ENCODE assay signal across 17 cellular contexts in genomic region chr6:112010328-112010727, GRCh38. TPM values are rescaled to one million over a fixed set of nuclear protein-coding genes. Genes with fewer than 3 reads are reported as not detected.
A peak's percentile ranks its signal among the peaks of the same experiment; 100 is the strongest.
DNase-seq lines count a peak whose midpoint lies in the region; ATAC-seq lines count a peak whose summit lies in the region.
"Had no signal": no experiment of that assay in that cellular context is flagged by ENCODE, and none has a peak within 500 bp of the region (broad histone marks: within the 10 kb centered on the region; RNA-seq: fewer than 3 reads in every experiment).

No MANE protein-coding gene starts in this region.

- POLR2A ChIA-PET in activated naive CD8-positive, alpha-beta T cell treated with anti-CD3 and anti-CD28 coated beads, Interleukin-2, amount 10 ng/mL, durations not matched to agents 7 days and 5 days (lab: Charles Lee) = interaction anchor here (1.5 kb wide), 1 partner anchor 32 kb away, joined by 12 read pairs; no protein-coding TSS in a partner anchor

- peaks cover 5% of the 10 kb centered on the region for H3K4me1 Mint-ChIP-seq in activated naive CD8-positive, alpha-beta T cell treated with anti-CD3 and anti-CD28 coated beads, Interleukin-2, amount 10 ng/mL, durations not matched to agents 7 days and 5 days

- DNase-seq in DMS53 (lab: John Stamatoyannopoulos, UW) (peak; percentile 5), DMS53 treated with DMSO at 0.1 percent for 48 hours (lab: John Stamatoyannopoulos, UW; ENCODE audit: unreplicated experiment) (no peak), HT-29 (ENCODE audit: low spot score) (peak; percentile 22), myocyte (ENCODE audit: low read depth) (peak; percentile 54), activated gamma-delta T cell treated with Interleukin-2 at 50 U/mL for 16 hours (no peak), NCI-H187 (lab: John Stamatoyannopoulos, UW) (no peak)
- DNase-seq in activated naive CD8-positive, alpha-beta T cell treated with anti-CD3 and anti-CD28 coated beads, Interleukin-2, amount 10 ng/mL, durations not matched to agents 7 days and 5 days = no peak
- DNase-seq: 8988T; DMS79 treated with DMSO at 0.1 percent for 48 hours; effector CD4-positive, alpha-beta T cell; mesendoderm; NCI-H524; psoas muscle had no signal

- no peaks in the 10 kb centered on the region for H3K27me3 Mint-ChIP-seq in activated naive CD8-positive, alpha-beta T cell treated with anti-CD3 and anti-CD28 coated beads, Interleukin-2, amount 10 ng/mL, durations not matched to agents 7 days and 5 days

- H3K36me3 Mint-ChIP-seq in activated naive CD8-positive, alpha-beta T cell treated with anti-CD3 and anti-CD28 coated beads, Interleukin-2, amount 10 ng/mL, durations not matched to agents 7 days and 5 days = no peaks in the 10 kb centered on the region

- no peaks in the 10 kb centered on the region for H3K9me3 Mint-ChIP-seq in activated naive CD8-positive, alpha-beta T cell treated with anti-CD3 and anti-CD28 coated beads, Interleukin-2, amount 10 ng/mL, durations not matched to agents 7 days and 5 days

- H3K4me3 Mint-ChIP-seq in activated naive CD8-positive, alpha-beta T cell treated with anti-CD3 and anti-CD28 coated beads, Interleukin-2, amount 10 ng/mL, durations not matched to agents 7 days and 5 days = no peak overlapping the region

- peak; percentile 61 for ATAC-seq in activated naive CD8-positive, alpha-beta T cell treated with anti-CD3 and anti-CD28 coated beads, Interleukin-2, amount 10 ng/mL, durations not matched to agents 7 days and 5 days (ENCODE audit: low read depth)
- no peak for ATAC-seq in HG02610 (IDR thresholded peaks at IDR 0.05; ENCODE audit: unreplicated experiment)
- ATAC-seq: psoas muscle had no signal

- H3K27ac Mint-ChIP-seq in activated naive CD8-positive, alpha-beta T cell treated with anti-CD3 and anti-CD28 coated beads, Interleukin-2, amount 10 ng/mL, durations not matched to agents 7 days and 5 days = no peak overlapping the region

RNA-seq across cellular contexts. Expression of gene CCN6, which starts 43.6 kb away (rescaled TPM):
- not detected in 2 replicates for total RNA-seq in HT-29 (2014; rRNA removed; shearing (Covaris generic))
- not detected for total RNA-seq in activated naive CD8-positive, alpha-beta T cell treated with anti-CD3 and anti-CD28 coated beads, Interleukin-2, amount 10 ng/mL, durations not matched to agents 7 days and 5 days
- total RNA-seq in myocyte = not detected in 2 replicates
- 0.10 TPM for polyA plus RNA-seq in myocyte (2012)
- total RNA-seq: psoas muscle, SJSA1, thoracic aorta had no signal
- polyA plus RNA-seq: adipose tissue had no signal

Comparison
In these comparisons a context has a peak if more than half of its experiments do, and no peak if none do; other contexts are left out.
1. DNase-seq: peak in DMS53 (single experiment), HT-29 (single experiment) and myocyte (single experiment); none in DMS53 treated with DMSO at 0.1 percent for 48 hours (single experiment), activated naive CD8-positive, alpha-beta T cell treated with anti-CD3 and anti-CD28 coated beads, Interleukin-2, amount 10 ng/mL, durations not matched to agents 7 days and 5 days (single experiment), activated gamma-delta T cell treated with Interleukin-2 at 50 U/mL for 16 hours (single experiment) and NCI-H187 (0 of 2).